In the genomic region with DNA sequence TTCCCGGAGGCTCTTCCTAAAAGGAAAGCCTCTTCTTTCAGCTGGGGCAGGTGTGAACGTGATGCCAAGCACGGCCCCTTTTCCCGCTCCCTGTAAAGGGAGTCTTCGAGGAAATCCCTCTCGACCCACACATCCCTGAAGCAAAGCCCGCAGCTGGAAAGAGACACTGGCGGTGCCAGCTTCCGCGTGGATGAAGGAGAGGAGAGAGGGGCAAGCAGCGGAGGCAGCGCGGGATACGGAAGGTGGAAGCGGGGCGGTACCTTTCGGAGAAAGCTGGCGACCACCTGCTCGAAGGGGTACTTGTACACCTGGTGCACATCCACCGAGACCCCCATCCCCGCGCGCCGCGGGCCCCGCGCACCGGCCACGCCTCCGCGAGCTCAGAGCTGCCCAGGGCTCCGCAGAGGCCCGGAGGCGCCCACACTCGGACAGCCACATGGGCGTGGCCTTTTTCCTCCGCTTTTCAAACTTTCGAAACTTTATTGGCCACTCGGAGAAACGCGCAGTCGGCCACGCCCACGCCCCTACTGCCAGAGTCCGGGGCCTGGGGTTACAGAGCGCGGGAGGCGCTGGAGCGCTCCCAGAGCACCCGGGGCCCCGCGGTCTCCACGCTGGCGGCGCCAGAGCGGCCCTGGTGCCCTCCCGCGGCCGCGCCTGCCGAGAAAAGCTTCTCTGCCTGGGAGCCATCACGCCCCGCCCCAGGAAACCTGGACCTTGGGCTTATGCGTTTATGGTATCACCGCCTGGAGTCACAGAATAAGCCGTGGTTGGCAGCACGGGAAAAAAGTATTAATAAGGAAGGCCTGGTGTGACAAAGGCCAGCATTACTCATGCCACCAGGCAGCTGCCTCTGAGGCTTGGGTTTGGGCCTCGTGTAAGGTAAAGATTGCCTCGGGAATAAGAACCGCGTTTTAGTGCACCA, we compare ENCODE assay signal across 1 cellular context.
A peak's percentile ranks its signal among the peaks of the same experiment; 100 is the strongest.
TF ChIP-seq lines count a peak whose summit lies in the region.

A gene (minus strand): TSS at position 426 of the 922 bp plus-strand sequence. CDS start 91 bp downstream, at position 335.

TF ChIP-seq in HepG2, 621 proteins besides CTCF, POLR2A, EP300 and RAD21 (continued from another document and continues in another):
- TF ChIP-seq, protein P1, sequence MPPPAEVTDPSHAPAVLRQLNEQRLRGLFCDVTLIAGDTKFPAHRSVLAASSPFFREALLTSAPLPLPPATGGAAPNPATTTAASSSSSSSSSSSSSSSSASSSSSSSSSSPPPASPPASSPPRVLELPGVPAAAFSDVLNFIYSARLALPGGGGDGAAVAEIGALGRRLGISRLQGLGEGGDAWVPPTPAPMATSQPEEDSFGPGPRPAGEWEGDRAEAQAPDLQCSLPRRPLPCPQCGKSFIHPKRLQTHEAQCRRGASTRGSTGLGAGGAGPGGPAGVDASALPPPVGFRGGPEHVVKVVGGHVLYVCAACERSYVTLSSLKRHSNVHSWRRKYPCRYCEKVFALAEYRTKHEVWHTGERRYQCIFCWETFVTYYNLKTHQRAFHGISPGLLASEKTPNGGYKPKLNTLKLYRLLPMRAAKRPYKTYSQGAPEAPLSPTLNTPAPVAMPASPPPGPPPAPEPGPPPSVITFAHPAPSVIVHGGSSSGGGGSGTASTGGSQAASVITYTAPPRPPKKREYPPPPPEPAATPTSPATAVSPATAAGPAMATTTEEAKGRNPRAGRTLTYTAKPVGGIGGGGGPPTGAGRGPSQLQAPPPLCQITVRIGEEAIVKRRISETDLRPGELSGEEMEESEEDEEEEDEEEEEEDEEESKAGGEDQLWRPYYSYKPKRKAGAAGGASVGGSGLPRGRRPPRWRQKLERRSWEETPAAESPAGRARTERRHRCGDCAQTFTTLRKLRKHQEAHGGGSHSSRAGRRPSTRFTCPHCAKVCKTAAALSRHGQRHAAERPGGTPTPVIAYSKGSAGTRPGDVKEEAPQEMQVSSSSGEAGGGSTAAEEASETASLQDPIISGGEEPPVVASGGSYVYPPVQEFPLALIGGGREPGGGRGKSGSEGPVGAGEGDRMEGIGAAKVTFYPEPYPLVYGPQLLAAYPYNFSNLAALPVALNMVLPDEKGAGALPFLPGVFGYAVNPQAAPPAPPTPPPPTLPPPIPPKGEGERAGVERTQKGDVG (CRISPR knock-in tag; IDR thresholded peaks at IDR 0.05; ENCODE audit: borderline replicate concordance), result 0 out of 2 replicates have a peak, but pooled peaks have one; percentile 50
- TF ChIP-seq, protein P2, sequence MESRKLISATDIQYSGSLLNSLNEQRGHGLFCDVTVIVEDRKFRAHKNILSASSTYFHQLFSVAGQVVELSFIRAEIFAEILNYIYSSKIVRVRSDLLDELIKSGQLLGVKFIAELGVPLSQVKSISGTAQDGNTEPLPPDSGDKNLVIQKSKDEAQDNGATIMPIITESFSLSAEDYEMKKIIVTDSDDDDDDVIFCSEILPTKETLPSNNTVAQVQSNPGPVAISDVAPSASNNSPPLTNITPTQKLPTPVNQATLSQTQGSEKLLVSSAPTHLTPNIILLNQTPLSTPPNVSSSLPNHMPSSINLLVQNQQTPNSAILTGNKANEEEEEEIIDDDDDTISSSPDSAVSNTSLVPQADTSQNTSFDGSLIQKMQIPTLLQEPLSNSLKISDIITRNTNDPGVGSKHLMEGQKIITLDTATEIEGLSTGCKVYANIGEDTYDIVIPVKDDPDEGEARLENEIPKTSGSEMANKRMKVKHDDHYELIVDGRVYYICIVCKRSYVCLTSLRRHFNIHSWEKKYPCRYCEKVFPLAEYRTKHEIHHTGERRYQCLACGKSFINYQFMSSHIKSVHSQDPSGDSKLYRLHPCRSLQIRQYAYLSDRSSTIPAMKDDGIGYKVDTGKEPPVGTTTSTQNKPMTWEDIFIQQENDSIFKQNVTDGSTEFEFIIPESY (CRISPR knock-in tag; IDR thresholded peaks at IDR 0.05), result no peak
- TF ChIP-seq THAP11 (CRISPR knock-in tag; IDR thresholded peaks at IDR 0.05) (peak; percentile 71), SIX1 (CRISPR knock-in tag; IDR thresholded peaks at IDR 0.05; ENCODE audit: borderline replicate concordance) (no peak), SNRNP70 (IDR thresholded peaks at IDR 0.05; ENCODE audit: low read depth, low read length) (no peak), FOXO1 (CRISPR knock-in tag; IDR thresholded peaks at IDR 0.05) (no peak), TBX2 (CRISPR knock-in tag; IDR thresholded peaks at IDR 0.05; ENCODE audit: borderline replicate concordance) (peak; percentile 80; the same call in 1 of the 2 replicates), SOX6 (IDR thresholded peaks at IDR 0.05) (no peak), SOX6 (CRISPR knock-in tag; IDR thresholded peaks at IDR 0.05) (peak; percentile 68; the same call in 1 of the 2 replicates), HNRNPH1 (optimal IDR thresholded peaks at IDR 0.05; ENCODE audit: low read depth, low read length) (peak; percentile 12), SMAD3 (CRISPR knock-in tag; IDR thresholded peaks at IDR 0.05) (peak; percentile 84; the same call in 1 of the 2 replicates), RBAK (CRISPR knock-in tag; IDR thresholded peaks at IDR 0.05) (no peak), KLF6 (CRISPR knock-in tag; IDR thresholded peaks at IDR 0.05) (peak; percentile 91), ZNF644 (CRISPR knock-in tag; IDR thresholded peaks at IDR 0.05; ENCODE audit: low read depth) (0 out of 2 replicates have a peak, but pooled peaks have one; percentile 18), ZNF616 (CRISPR knock-in tag; IDR thresholded peaks at IDR 0.05; ENCODE audit: low read depth) (no peak; the same call in 1 of the 2 replicates), ZFX (CRISPR knock-in tag; IDR thresholded peaks at IDR 0.05; ENCODE audit: low read depth) (peak; percentile 96), NAIF1 (CRISPR knock-in tag; IDR thresholded peaks at IDR 0.05; ENCODE audit: borderline replicate concordance) (peak; percentile 80; the same call in 1 of the 2 replicates), ZSCAN21 (CRISPR knock-in tag; IDR thresholded peaks at IDR 0.05; ENCODE audit: borderline replicate concordance) (peak; percentile 58; the same call in 1 of the 2 replicates), ZNF232 (CRISPR knock-in tag; IDR thresholded peaks at IDR 0.05; ENCODE audit: borderline replicate concordance) (no peak), NFKBIZ (CRISPR knock-in tag; IDR thresholded peaks at IDR 0.05) (peak; percentile 41; the same call in 1 of the 2 replicates), RBFOX2 (IDR thresholded peaks at IDR 0.05; ENCODE audit: low read depth, low read length) (peak; percentile 88)
- TF ChIP-seq, protein P3, sequence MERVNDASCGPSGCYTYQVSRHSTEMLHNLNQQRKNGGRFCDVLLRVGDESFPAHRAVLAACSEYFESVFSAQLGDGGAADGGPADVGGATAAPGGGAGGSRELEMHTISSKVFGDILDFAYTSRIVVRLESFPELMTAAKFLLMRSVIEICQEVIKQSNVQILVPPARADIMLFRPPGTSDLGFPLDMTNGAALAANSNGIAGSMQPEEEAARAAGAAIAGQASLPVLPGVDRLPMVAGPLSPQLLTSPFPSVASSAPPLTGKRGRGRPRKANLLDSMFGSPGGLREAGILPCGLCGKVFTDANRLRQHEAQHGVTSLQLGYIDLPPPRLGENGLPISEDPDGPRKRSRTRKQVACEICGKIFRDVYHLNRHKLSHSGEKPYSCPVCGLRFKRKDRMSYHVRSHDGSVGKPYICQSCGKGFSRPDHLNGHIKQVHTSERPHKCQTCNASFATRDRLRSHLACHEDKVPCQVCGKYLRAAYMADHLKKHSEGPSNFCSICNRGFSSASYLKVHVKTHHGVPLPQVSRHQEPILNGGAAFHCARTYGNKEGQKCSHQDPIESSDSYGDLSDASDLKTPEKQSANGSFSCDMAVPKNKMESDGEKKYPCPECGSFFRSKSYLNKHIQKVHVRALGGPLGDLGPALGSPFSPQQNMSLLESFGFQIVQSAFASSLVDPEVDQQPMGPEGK (CRISPR knock-in tag; IDR thresholded peaks at IDR 0.05), result no peak; the same call in 1 of the 2 replicates
- TF ChIP-seq, protein P4, sequence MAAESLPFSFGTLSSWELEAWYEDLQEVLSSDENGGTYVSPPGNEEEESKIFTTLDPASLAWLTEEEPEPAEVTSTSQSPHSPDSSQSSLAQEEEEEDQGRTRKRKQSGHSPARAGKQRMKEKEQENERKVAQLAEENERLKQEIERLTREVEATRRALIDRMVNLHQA (CRISPR knock-in tag; IDR thresholded peaks at IDR 0.05), result no peak
- TF ChIP-seq, protein P5, sequence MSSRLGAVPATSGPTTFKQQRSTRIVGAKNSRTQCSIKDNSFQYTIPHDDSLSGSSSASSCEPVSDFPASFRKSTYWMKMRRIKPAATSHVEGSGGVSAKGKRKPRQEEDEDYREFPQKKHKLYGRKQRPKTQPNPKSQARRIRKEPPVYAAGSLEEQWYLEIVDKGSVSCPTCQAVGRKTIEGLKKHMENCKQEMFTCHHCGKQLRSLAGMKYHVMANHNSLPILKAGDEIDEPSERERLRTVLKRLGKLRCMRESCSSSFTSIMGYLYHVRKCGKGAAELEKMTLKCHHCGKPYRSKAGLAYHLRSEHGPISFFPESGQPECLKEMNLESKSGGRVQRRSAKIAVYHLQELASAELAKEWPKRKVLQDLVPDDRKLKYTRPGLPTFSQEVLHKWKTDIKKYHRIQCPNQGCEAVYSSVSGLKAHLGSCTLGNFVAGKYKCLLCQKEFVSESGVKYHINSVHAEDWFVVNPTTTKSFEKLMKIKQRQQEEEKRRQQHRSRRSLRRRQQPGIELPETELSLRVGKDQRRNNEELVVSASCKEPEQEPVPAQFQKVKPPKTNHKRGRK (CRISPR knock-in tag; IDR thresholded peaks at IDR 0.05), result no peak
- TF ChIP-seq, protein P6, sequence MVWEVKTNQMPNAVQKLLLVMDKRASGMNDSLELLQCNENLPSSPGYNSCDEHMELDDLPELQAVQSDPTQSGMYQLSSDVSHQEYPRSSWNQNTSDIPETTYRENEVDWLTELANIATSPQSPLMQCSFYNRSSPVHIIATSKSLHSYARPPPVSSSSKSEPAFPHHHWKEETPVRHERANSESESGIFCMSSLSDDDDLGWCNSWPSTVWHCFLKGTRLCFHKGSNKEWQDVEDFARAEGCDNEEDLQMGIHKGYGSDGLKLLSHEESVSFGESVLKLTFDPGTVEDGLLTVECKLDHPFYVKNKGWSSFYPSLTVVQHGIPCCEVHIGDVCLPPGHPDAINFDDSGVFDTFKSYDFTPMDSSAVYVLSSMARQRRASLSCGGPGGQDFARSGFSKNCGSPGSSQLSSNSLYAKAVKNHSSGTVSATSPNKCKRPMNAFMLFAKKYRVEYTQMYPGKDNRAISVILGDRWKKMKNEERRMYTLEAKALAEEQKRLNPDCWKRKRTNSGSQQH (CRISPR knock-in tag; IDR thresholded peaks at IDR 0.05; ENCODE audit: low read depth), result peak; percentile 26; the same call in 1 of the 2 replicates
- TF ChIP-seq, protein P7, sequence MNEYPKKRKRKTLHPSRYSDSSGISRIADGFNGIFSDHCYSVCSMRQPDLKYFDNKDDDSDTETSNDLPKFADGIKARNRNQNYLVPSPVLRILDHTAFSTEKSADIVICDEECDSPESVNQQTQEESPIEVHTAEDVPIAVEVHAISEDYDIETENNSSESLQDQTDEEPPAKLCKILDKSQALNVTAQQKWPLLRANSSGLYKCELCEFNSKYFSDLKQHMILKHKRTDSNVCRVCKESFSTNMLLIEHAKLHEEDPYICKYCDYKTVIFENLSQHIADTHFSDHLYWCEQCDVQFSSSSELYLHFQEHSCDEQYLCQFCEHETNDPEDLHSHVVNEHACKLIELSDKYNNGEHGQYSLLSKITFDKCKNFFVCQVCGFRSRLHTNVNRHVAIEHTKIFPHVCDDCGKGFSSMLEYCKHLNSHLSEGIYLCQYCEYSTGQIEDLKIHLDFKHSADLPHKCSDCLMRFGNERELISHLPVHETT (CRISPR knock-in tag; conservative IDR thresholded peaks at IDR 0.05), result 0 out of 2 replicates have a peak, but pooled peaks have one; percentile 28
- TF ChIP-seq, protein P8, sequence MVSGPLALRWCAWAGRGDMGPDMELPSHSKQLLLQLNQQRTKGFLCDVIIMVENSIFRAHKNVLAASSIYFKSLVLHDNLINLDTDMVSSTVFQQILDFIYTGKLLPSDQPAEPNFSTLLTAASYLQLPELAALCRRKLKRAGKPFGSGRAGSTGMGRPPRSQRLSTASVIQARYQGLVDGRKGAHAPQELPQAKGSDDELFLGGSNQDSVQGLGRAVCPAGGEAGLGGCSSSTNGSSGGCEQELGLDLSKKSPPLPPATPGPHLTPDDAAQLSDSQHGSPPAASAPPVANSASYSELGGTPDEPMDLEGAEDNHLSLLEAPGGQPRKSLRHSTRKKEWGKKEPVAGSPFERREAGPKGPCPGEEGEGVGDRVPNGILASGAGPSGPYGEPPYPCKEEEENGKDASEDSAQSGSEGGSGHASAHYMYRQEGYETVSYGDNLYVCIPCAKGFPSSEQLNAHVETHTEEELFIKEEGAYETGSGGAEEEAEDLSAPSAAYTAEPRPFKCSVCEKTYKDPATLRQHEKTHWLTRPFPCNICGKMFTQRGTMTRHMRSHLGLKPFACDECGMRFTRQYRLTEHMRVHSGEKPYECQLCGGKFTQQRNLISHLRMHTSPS (CRISPR knock-in tag; IDR thresholded peaks at IDR 0.05; ENCODE audit: low read depth), result peak; percentile 70; the same call in 1 of the 2 replicates
- TF ChIP-seq, protein P9, sequence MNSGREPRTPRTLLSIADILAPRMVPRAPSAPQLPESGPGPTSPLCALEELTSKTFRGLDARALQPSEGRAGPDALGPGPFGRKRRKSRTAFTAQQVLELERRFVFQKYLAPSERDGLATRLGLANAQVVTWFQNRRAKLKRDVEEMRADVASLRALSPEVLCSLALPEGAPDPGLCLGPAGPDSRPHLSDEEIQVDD (CRISPR knock-in tag; IDR thresholded peaks at IDR 0.05; ENCODE audit: borderline replicate concordance), result no peak
- TF ChIP-seq, protein P10, sequence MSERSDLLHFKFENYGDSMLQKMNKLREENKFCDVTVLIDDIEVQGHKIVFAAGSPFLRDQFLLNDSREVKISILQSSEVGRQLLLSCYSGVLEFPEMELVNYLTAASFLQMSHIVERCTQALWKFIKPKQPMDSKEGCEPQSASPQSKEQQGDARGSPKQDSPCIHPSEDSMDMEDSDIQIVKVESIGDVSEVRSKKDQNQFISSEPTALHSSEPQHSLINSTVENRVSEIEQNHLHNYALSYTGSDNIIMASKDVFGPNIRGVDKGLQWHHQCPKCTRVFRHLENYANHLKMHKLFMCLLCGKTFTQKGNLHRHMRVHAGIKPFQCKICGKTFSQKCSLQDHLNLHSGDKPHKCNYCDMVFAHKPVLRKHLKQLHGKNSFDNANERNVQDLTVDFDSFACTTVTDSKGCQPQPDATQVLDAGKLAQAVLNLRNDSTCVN (CRISPR knock-in tag; IDR thresholded peaks at IDR 0.05; ENCODE audit: borderline replicate concordance), result peak; percentile 77; the same call in 1 of the 2 replicates
- TF ChIP-seq, protein P11, sequence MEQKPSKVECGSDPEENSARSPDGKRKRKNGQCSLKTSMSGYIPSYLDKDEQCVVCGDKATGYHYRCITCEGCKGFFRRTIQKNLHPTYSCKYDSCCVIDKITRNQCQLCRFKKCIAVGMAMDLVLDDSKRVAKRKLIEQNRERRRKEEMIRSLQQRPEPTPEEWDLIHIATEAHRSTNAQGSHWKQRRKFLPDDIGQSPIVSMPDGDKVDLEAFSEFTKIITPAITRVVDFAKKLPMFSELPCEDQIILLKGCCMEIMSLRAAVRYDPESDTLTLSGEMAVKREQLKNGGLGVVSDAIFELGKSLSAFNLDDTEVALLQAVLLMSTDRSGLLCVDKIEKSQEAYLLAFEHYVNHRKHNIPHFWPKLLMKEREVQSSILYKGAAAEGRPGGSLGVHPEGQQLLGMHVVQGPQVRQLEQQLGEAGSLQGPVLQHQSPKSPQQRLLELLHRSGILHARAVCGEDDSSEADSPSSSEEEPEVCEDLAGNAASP (CRISPR knock-in tag; IDR thresholded peaks at IDR 0.05; ENCODE audit: borderline replicate concordance), result no peak; the same call in 1 of the 2 replicates
- TF ChIP-seq, protein P12, sequence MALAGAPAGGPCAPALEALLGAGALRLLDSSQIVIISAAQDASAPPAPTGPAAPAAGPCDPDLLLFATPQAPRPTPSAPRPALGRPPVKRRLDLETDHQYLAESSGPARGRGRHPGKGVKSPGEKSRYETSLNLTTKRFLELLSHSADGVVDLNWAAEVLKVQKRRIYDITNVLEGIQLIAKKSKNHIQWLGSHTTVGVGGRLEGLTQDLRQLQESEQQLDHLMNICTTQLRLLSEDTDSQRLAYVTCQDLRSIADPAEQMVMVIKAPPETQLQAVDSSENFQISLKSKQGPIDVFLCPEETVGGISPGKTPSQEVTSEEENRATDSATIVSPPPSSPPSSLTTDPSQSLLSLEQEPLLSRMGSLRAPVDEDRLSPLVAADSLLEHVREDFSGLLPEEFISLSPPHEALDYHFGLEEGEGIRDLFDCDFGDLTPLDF (CRISPR knock-in tag; IDR thresholded peaks at IDR 0.05), result 0 out of 2 replicates have a peak, but pooled peaks have one; percentile 37
